In genomic region chr1:85153149-85153891, GRCh38 we compare ENCODE assay signal across 1 cellular context.
TF ChIP-seq lines count a peak whose summit lies in the region.

No MANE protein-coding gene starts in this region.

TF ChIP-seq in GM12878, 131 proteins besides CTCF, POLR2A, EP300 and RAD21 (continued from another document):
- no peak for TF ChIP-seq ELK1 (IDR thresholded peaks at IDR 0.05; ENCODE audit: low read depth, low read length)
- TF ChIP-seq CREB1 (IDR thresholded peaks at IDR 0.05; ENCODE audit: low read depth), result peak; percentile 83
- TF ChIP-seq SMAD5 (IDR thresholded peaks at IDR 0.05; ENCODE audit: low read depth), result no peak
- TF ChIP-seq PKNOX1 (IDR thresholded peaks at IDR 0.05), result peak; percentile 54
- no peak for TF ChIP-seq ASH2L (IDR thresholded peaks at IDR 0.05; ENCODE audit: borderline replicate concordance, low read depth)
- no peak for TF ChIP-seq TAF1 (IDR thresholded peaks at IDR 0.05; ENCODE audit: borderline replicate concordance, low read depth, low read length)
- TF ChIP-seq, protein P1, sequence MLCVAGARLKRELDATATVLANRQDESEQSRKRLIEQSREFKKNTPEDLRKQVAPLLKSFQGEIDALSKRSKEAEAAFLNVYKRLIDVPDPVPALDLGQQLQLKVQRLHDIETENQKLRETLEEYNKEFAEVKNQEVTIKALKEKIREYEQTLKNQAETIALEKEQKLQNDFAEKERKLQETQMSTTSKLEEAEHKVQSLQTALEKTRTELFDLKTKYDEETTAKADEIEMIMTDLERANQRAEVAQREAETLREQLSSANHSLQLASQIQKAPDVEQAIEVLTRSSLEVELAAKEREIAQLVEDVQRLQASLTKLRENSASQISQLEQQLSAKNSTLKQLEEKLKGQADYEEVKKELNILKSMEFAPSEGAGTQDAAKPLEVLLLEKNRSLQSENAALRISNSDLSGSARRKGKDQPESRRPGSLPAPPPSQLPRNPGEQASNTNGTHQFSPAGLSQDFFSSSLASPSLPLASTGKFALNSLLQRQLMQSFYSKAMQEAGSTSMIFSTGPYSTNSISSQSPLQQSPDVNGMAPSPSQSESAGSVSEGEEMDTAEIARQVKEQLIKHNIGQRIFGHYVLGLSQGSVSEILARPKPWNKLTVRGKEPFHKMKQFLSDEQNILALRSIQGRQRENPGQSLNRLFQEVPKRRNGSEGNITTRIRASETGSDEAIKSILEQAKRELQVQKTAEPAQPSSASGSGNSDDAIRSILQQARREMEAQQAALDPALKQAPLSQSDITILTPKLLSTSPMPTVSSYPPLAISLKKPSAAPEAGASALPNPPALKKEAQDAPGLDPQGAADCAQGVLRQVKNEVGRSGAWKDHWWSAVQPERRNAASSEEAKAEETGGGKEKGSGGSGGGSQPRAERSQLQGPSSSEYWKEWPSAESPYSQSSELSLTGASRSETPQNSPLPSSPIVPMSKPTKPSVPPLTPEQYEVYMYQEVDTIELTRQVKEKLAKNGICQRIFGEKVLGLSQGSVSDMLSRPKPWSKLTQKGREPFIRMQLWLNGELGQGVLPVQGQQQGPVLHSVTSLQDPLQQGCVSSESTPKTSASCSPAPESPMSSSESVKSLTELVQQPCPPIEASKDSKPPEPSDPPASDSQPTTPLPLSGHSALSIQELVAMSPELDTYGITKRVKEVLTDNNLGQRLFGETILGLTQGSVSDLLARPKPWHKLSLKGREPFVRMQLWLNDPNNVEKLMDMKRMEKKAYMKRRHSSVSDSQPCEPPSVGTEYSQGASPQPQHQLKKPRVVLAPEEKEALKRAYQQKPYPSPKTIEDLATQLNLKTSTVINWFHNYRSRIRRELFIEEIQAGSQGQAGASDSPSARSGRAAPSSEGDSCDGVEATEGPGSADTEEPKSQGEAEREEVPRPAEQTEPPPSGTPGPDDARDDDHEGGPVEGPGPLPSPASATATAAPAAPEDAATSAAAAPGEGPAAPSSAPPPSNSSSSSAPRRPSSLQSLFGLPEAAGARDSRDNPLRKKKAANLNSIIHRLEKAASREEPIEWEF (IDR thresholded peaks at IDR 0.05; ENCODE audit: insufficient replicate concordance, low read depth, low read length), result no peak
- TF ChIP-seq MYB (IDR thresholded peaks at IDR 0.05; ENCODE audit: borderline replicate concordance, low read depth, low read length), result no peak
